8 cellular contexts compared by ENCODE assay signal in genomic region chr10:8331896-8332729, GRCh38.
A peak's percentile ranks its signal among the peaks of the same experiment; 100 is the strongest.
DNase-seq lines count a peak whose midpoint lies in the region; ATAC-seq and TF ChIP-seq lines count a peak whose summit lies in the region.

No MANE protein-coding gene starts in this region.

- DNase-seq in ELF-1 (ENCODE audit: low read depth, low spot score) (peak; percentile 66), MG63 (peak; percentile 53), endodermal cell (peak; percentile 69), myocyte (ENCODE audit: low read depth) (peak; percentile 1), NCI-H187 (lab: John Stamatoyannopoulos, UW) (no peak)
- DNase-seq in activated CD8-positive, alpha-beta memory T cell treated with anti-CD3 and anti-CD28 coated beads for 48 hours (ENCODE audit: low read depth in 2 of 3, low spot score in 2 of 3) = peak; percentile 45 to 68 (median 55)
- DNase-seq in stimulated activated CD8-positive, alpha-beta memory T cell treated with anti-CD3 and anti-CD28 coated beads, Interleukin-7, amount 100 ng/mL, for 48 hours (ENCODE audit: extremely low read depth in 1 of 2, low read depth in 1 of 2) = peak; percentile 73 to 77

- no peak overlapping the region for H3K9ac ChIP-seq in endodermal cell (ENCODE audit: extremely low read depth, low read length, poor library complexity, severe bottlenecking)

- H3K9me3 ChIP-seq in MG63 = no peaks in the 10 kb centered on the region
- H3K9me3 ChIP-seq in endodermal cell (ENCODE audit: control insufficient read depth, low read length) = no peaks in the 10 kb centered on the region

- H3K27me3 ChIP-seq in MG63 (no peaks in the 10 kb centered on the region), endodermal cell (ENCODE audit: control insufficient read depth, insufficient read depth, low read length, poor library complexity, severe bottlenecking) (peaks cover 24% of the 10 kb centered on the region)

- no peak overlapping the region for H3K27ac Mint-ChIP-seq in endodermal cell

- H3K36me3 ChIP-seq in MG63 (no peaks in the 10 kb centered on the region), endodermal cell (ENCODE audit: control insufficient read depth, insufficient read depth, low read length) (no peaks in the 10 kb centered on the region)

- peaks cover 9% of the 10 kb centered on the region for H3K4me1 Mint-ChIP-seq in endodermal cell

- peak; percentile 86 for ATAC-seq in GM21786 (IDR thresholded peaks at IDR 0.05; ENCODE audit: unreplicated experiment)

- H3K4me3 ChIP-seq in MG63 (peak overlapping the region; percentile 42), endodermal cell (ENCODE audit: low read length) (peak overlapping the region; percentile 66)

- 5 to 13% methylated on average over 28 to 34 of the region's 34 CpGs for WGBS in endodermal cell (ENCODE audit: insufficient coverage in 1 of 2, insufficient read length in 1 of 2), 2 experiments

- H3K4me3 Mint-ChIP-seq in endodermal cell = peak overlapping the region; percentile 40

- TF ChIP-seq CTCF in endodermal cell (conservative IDR thresholded peaks at IDR 0.05) = no peak

- peaks cover 43% of the 10 kb centered on the region for H3K27me3 Mint-ChIP-seq in endodermal cell (ENCODE audit: insufficient read depth)

- no peak overlapping the region for H3K27ac ChIP-seq in endodermal cell (ENCODE audit: low read depth, low read length)

- peaks cover 3% of the 10 kb centered on the region for H3K4me1 ChIP-seq in endodermal cell (ENCODE audit: control insufficient read depth, insufficient read depth, low read length)

- H3K36me3 Mint-ChIP-seq in endodermal cell (ENCODE audit: low read depth) = no peaks in the 10 kb centered on the region

- no peaks in the 10 kb centered on the region for H3K9me3 Mint-ChIP-seq in endodermal cell

Comparison
In these comparisons a context has a peak if more than half of its experiments do, and no peak if none do; other contexts are left out.
1. DNase-seq: peak in ELF-1 (single experiment), MG63 (single experiment), activated CD8-positive, alpha-beta memory T cell treated with anti-CD3 and anti-CD28 coated beads for 48 hours (3 of 3), endodermal cell (single experiment), myocyte (single experiment) and stimulated activated CD8-positive, alpha-beta memory T cell treated with anti-CD3 and anti-CD28 coated beads, Interleukin-7, amount 100 ng/mL, for 48 hours (2 of 2); none in NCI-H187 (0 of 2).